In the genomic region with DNA sequence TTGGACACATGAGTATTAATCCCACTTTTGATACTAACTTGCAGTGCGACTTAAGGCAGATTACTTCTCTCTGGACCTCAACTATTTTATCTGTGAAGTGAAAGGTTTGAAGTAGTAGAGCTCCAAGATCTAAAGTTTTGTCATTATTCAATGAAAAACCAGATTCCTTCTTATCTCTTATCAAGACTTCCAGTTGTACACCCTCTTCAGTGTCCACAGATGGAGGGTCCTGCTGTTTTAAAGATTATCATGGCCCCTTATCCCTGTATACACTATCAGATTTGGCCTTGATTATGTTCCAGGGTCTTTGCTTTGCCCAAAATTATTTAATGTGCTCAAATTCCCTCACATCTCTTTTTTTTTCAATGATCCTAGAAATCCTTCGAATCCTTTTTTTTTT, we compare ENCODE assay signal across 11 cellular contexts. TPM values are rescaled to one million over a fixed set of nuclear protein-coding genes. Genes with fewer than 3 reads are reported as not detected.
A peak's percentile ranks its signal among the peaks of the same experiment; 100 is the strongest.
DNase-seq lines count a peak whose midpoint lies in the region; ATAC-seq, FAIRE-seq and TF ChIP-seq lines count a peak whose summit lies in the region.
"Had no signal": no experiment of that assay in that cellular context is flagged by ENCODE, and none has a peak within 500 bp of the region (broad histone marks: within the 10 kb centered on the region; RNA-seq: fewer than 3 reads in every experiment).

No MANE protein-coding gene starts in this region.

- no peaks in the 10 kb centered on the region for H3K79me1 ChIP-seq in H1 (ENCODE audit: low read depth, low read length)

- H3K36me3 ChIP-seq in BLaER1 treated with 17β-estradiol and CSF1 and Interleukin-3, amounts not matched to agents 10 nM and 100 nM = peaks cover 4 to 48% (median 32%) of the 10 kb centered on the region in 11 experiments; a peak in 20 of 22 replicates
- H3K36me3 ChIP-seq in MG63 (peaks cover 3% of the 10 kb centered on the region; the same call in 1 of the 2 replicates), H1 (ENCODE audit: control insufficient read depth in 2 of 4, insufficient read depth in 4 of 4, low read length in 3 of 4) (no peaks in the 10 kb centered on the region)

- H3K4me3 Mint-ChIP-seq in neural crest cell = peak overlapping the region; percentile 100
- no peak overlapping the region for H3K4me3 Mint-ChIP-seq in activated T-cell treated with anti-CD3 and anti-CD28 coated beads, Interleukin-2, amount 50 U/mL, for 4 hours

- POLR2A ChIA-PET in H1 (lab: Charles Lee; ENCODE audit: partially characterized antibody) = interaction anchor here (1.0 to 1.5 kb wide), 2 partner anchors 61 to 156 kb away, joined by 3 to 4 read pairs; no protein-coding TSS in a partner anchor

- no peak overlapping the region for H3K4ac ChIP-seq in H1 (replicated peaks; ENCODE audit: insufficient read length, low read depth, low read length)

- WGBS in H1 (ENCODE audit: extremely low coverage in 1 of 2, insufficient coverage in 1 of 2, insufficient read length in 1 of 2, insufficient replicate concordance in 2 of 2, low coverage in 1 of 2, low lambda C conversion rate in 2 of 2, missing lambda C conversion rate in 1 of 2), 2 experiments = 92% methylated on average over 2 of the region's 2 CpGs; no CpG with 5 or more reads in 1 of the 2 experiments

- no peak for ATAC-seq in HG02678 (IDR thresholded peaks at IDR 0.05; ENCODE audit: unreplicated experiment)
- ATAC-seq in activated T-cell treated with anti-CD3 and anti-CD28 coated beads, Interleukin-2, amount 50 U/mL, for 4 hours = no peak

- H3K27me3 ChIP-seq in BLaER1 treated with 17β-estradiol and CSF1 and Interleukin-3, amounts not matched to agents 10 nM and 100 nM = no peaks in the 10 kb centered on the region
- H3K27me3 ChIP-seq in MG63 (no peaks in the 10 kb centered on the region), H1 (replicated peaks in 1 of 4; ENCODE audit: control insufficient read depth in 3 of 4, extremely low read depth in 1 of 4, insufficient read depth in 3 of 4, low read length in 3 of 4) (no peaks in the 10 kb centered on the region)

- H3K27me3 Mint-ChIP-seq in neural crest cell (ENCODE audit: low read depth) = no peaks in the 10 kb centered on the region
- H3K27me3 Mint-ChIP-seq in activated T-cell treated with anti-CD3 and anti-CD28 coated beads, Interleukin-2, amount 50 U/mL, for 4 hours (ENCODE audit: low read depth) = no peaks in the 10 kb centered on the region

- no peak overlapping the region for H4K91ac ChIP-seq in H1 (replicated peaks; ENCODE audit: insufficient read length, low read length)

- TF ChIP-seq RAD21 in H1 (IDR thresholded peaks at IDR 0.05 in 1 of 2, conservative IDR thresholded peaks at IDR 0.05 in 1 of 2; ENCODE audit: low read depth in 2 of 2, low read length in 2 of 2) = no peak

- peaks cover 6 to 28% of the 10 kb centered on the region in 2 experiments; a peak in 3 of 4 replicates for H3K79me2 ChIP-seq in H1 (ENCODE audit: control insufficient read depth in 1 of 2, insufficient read depth in 2 of 2, low read length in 2 of 2)

- no peak overlapping the region for H3K23ac ChIP-seq in H1 (ENCODE audit: insufficient read length)

- no peak for TF ChIP-seq CTCF in H1 (IDR thresholded peaks at IDR 0.05; ENCODE audit: control extremely low read depth in 1 of 3, insufficient read depth in 1 of 3, low read depth in 1 of 3, low read length in 3 of 3)
- no peak for TF ChIP-seq CTCF in neural crest cell (conservative IDR thresholded peaks at IDR 0.05)

- H2BK20ac ChIP-seq in H1 (ENCODE audit: low read length) = no peak overlapping the region

- H3K27ac Mint-ChIP-seq in neural crest cell (ENCODE audit: unreplicated experiment) = peak overlapping the region; percentile 45

- H3K4me1 ChIP-seq in BLaER1 treated with 17β-estradiol and CSF1 and Interleukin-3, amounts not matched to agents 10 nM and 100 nM = peaks cover 36 to 46% (median 42%) of the 10 kb centered on the region in 10 experiments
- peaks cover 0 to 6% (median 3%) of the 10 kb centered on the region in 4 experiments; a peak in 5 of 7 replicates for H3K4me1 ChIP-seq in H1 (replicated peaks in 1 of 4; ENCODE audit: control insufficient read depth in 3 of 4, insufficient read depth in 4 of 4, low read length in 3 of 4)

- no peak for DNase-seq in MG63
- DNase-seq in H1 (ENCODE audit: low read depth in 1 of 2, low spot score in 2 of 2) = no peak
- DNase-seq in neural crest cell (ENCODE audit: low read depth, low spot score) = no peak
- no peak for DNase-seq in G401 (ENCODE audit: low spot score)
- DNase-seq in NCI-H1417 treated with DMSO at 0.1 percent for 48 hours (lab: John Stamatoyannopoulos, UW) = no peak
- no peak for DNase-seq in activated T-cell treated with anti-CD3 and anti-CD28 coated beads, Interleukin-2, amount 50 U/mL, for 4 hours
- DNase-seq: EL, KBM-7 had no signal

- H4K8ac ChIP-seq in H1 (ENCODE audit: extremely low read depth, insufficient read depth, low read length) = no peak overlapping the region

- H3K9me3 ChIP-seq in BLaER1 treated with 17β-estradiol and CSF1 and Interleukin-3, amounts not matched to agents 10 nM and 100 nM (replicated peaks in 1 of 11) = no peaks in the 10 kb centered on the region
- no peaks in the 10 kb centered on the region for H3K9me3 ChIP-seq in MG63
- no peaks in the 10 kb centered on the region for H3K9me3 ChIP-seq in H1 (ENCODE audit: insufficient read depth in 2 of 2, low read depth in 1 of 2, low read length in 1 of 2)

- peak overlapping the region in 7 of 11 experiments; percentile 81 to 90 (median 87); a peak in 9 of 22 replicates for H3K27ac ChIP-seq in BLaER1 treated with 17β-estradiol and CSF1 and Interleukin-3, amounts not matched to agents 10 nM and 100 nM
- H3K27ac ChIP-seq in H1 (ENCODE audit: low read depth, low read length) = no peak overlapping the region

- H3K4me1 Mint-ChIP-seq in neural crest cell = peaks cover 26% of the 10 kb centered on the region
- H3K4me1 Mint-ChIP-seq in activated T-cell treated with anti-CD3 and anti-CD28 coated beads, Interleukin-2, amount 50 U/mL, for 4 hours (ENCODE audit: low read depth) = peaks cover 36% of the 10 kb centered on the region

- no peak for TF ChIP-seq EP300 in H1 (IDR thresholded peaks at IDR 0.05; ENCODE audit: borderline replicate concordance in 1 of 2, low read depth in 2 of 2, low read length in 2 of 2)

- TF ChIP-seq POLR2A in H1 (IDR thresholded peaks at IDR 0.05; ENCODE audit: control extremely low read depth in 1 of 2, low read depth in 2 of 2, low read length in 2 of 2) = no peak

- peaks cover 7% of the 10 kb centered on the region for H3K23me2 ChIP-seq in H1 (ENCODE audit: low read depth, low read length)

- peak overlapping the region; percentile 87 to 99 (median 96) for H3K4me3 ChIP-seq in BLaER1 treated with 17β-estradiol and CSF1 and Interleukin-3, amounts not matched to agents 10 nM and 100 nM
- H3K4me3 ChIP-seq in MG63 = peak overlapping the region; percentile 87
- peak overlapping the region; percentile 79 to 86 (median 82); a peak in 7 of 8 replicates for H3K4me3 ChIP-seq in H1 (ENCODE audit: extremely low read depth in 1 of 4, insufficient read depth in 2 of 4, low read depth in 3 of 4, low read length in 4 of 4)

- H2AFZ ChIP-seq in H1 (ENCODE audit: low read length) = no peak overlapping the region

- H3K56ac ChIP-seq in H1 (replicated peaks; ENCODE audit: insufficient read length, low read depth, low read length) = no peak overlapping the region

- H3K18ac ChIP-seq in H1 (ENCODE audit: extremely low read depth, low read length) = no peak overlapping the region

- no peak overlapping the region for H2AK5ac ChIP-seq in H1 (ENCODE audit: low read depth, low read length)

- FAIRE-seq in H1 (lab: Jason Lieb, UNC) = no peak

- no peaks in the 10 kb centered on the region for H3K9me3 Mint-ChIP-seq in neural crest cell
- no peaks in the 10 kb centered on the region for H3K9me3 Mint-ChIP-seq in activated T-cell treated with anti-CD3 and anti-CD28 coated beads, Interleukin-2, amount 50 U/mL, for 4 hours

- no peak overlapping the region for H2BK12ac ChIP-seq in H1 (ENCODE audit: low read depth, low read length)

- peak overlapping the region; percentile 80 to 93 (median 90) for H3K4me2 ChIP-seq in BLaER1 treated with 17β-estradiol and CSF1 and Interleukin-3, amounts not matched to agents 10 nM and 100 nM
- H3K4me2 ChIP-seq in H1 (ENCODE audit: insufficient read depth in 1 of 2, low read depth in 2 of 2, low read length in 2 of 2) = peak overlapping the region; percentile 87 to 90

- peak overlapping the region; percentile 90 to 96 (median 93) for H3K9ac ChIP-seq in BLaER1 treated with 17β-estradiol and CSF1 and Interleukin-3, amounts not matched to agents 10 nM and 100 nM
- H3K9ac ChIP-seq in H1 (replicated peaks in 1 of 4; ENCODE audit: extremely low read depth in 1 of 4, low read depth in 3 of 4, low read length in 3 of 4) = 0 out of 7 replicates have a peak overlapping the region, but pooled peaks of 1 of the 4 experiments have one; percentile 56

- H4K5ac ChIP-seq in H1 (ENCODE audit: insufficient read length, low read depth, low read length) = no peak overlapping the region

- in situ Hi-C loops in G401 (cut with HindIII; ENCODE audit: low sequenced_read_pairs) = no loop called here

- no peak overlapping the region for H2BK15ac ChIP-seq in H1 (ENCODE audit: low read length)

- no peak overlapping the region for H2BK120ac ChIP-seq in H1 (replicated peaks; ENCODE audit: low read depth, low read length)

- no peak overlapping the region for H2BK5ac ChIP-seq in H1 (ENCODE audit: low read depth, low read length)

- no peak overlapping the region for H3K14ac ChIP-seq in H1 (ENCODE audit: insufficient read length)

- CTCF ChIA-PET in H1 (lab: Charles Lee; ENCODE audit: partially characterized antibody) = interaction anchor here (4.6 kb wide), 1 partner anchor 10 kb away, joined by 26 read pairs; no protein-coding TSS in a partner anchor

- peaks cover 8 to 59% (median 25%) of the 10 kb centered on the region in 11 experiments; a peak in 19 of 22 replicates for H4K20me1 ChIP-seq in BLaER1 treated with 17β-estradiol and CSF1 and Interleukin-3, amounts not matched to agents 10 nM and 100 nM
- H4K20me1 ChIP-seq in H1 (replicated peaks in 1 of 2; ENCODE audit: control insufficient read depth in 1 of 2, insufficient read depth in 2 of 2, low read length in 2 of 2) = peaks cover 0 to 4% of the 10 kb centered on the region in 2 experiments

- peaks cover 3% of the 10 kb centered on the region for H3K36me3 Mint-ChIP-seq in neural crest cell (ENCODE audit: low read depth)
- H3K36me3 Mint-ChIP-seq in activated T-cell treated with anti-CD3 and anti-CD28 coated beads, Interleukin-2, amount 50 U/mL, for 4 hours (ENCODE audit: insufficient read depth) = peaks cover 15% of the 10 kb centered on the region

RNA-seq across cellular contexts. Expression of a gene that starts 1.1 kb away (rescaled TPM):
- total RNA-seq in MG63 (2014; rRNA removed; shearing (Covaris generic); ENCODE audit: low replicate concordance) = 1.3 and 2.0 TPM in 2 replicates
- 6.9 and 7.1 TPM in 2 replicates for total RNA-seq in H1 (2021; fragmentation: NEBNext Ultra II Directional; extraction: Animal tissue kit (Norgen Biotek cat#: 25700))
- 2.1 and 3.2 TPM in 2 replicates for polyA plus RNA-seq in H1 (2011; rRNA removed)
- polyA plus RNA-seq in H1 (2011; cell fraction: cytosol; rRNA removed) = 4.0 TPM
- polyA plus RNA-seq in H1 (2011; cell fraction: nucleus; rRNA removed) = 1.5 TPM
- 2.5 to 6.3 TPM (median 3.1 TPM) in 4 replicates for polyA plus RNA-seq in H1 (2012, experiment 1 of 2)
- 0.60 TPM for polyA plus RNA-seq in H1 (2012, experiment 2 of 2)
- polyA plus RNA-seq in H1 (2013, experiment 1 of 2) = 2.6 TPM
- polyA plus RNA-seq in H1 (2013, experiment 2 of 2) = 2.3 TPM
- 2.2 and 3.3 TPM in 2 replicates for polyA minus RNA-seq in H1 (2011; rRNA and poly(A)+ RNA removed)
- polyA minus RNA-seq in H1 (2011; cell fraction: cytosol; rRNA and poly(A)+ RNA removed) = 2.5 TPM
- polyA minus RNA-seq in H1 (2011; cell fraction: nucleus; rRNA and poly(A)+ RNA removed) = 3.0 TPM
- 9.7 and 13.6 TPM in 2 replicates for total RNA-seq in neural crest cell
- 4.7 and 9.2 TPM in 2 replicates for total RNA-seq in G401 (2014; rRNA removed; shearing (Covaris generic))
- total RNA-seq in activated T-cell treated with anti-CD3 and anti-CD28 coated beads, Interleukin-2, amount 50 U/mL, for 4 hours = 1 to 10 TPM; 4.5 to 7.9 (median 5.0) TPM

RNA-seq across cellular contexts. Expression of a gene that starts 1.3 kb away (rescaled TPM):
- 32.4 and 37.3 TPM in 2 replicates for total RNA-seq in MG63 (2014; rRNA removed; shearing (Covaris generic); ENCODE audit: low replicate concordance)
- 58.4 and 60.4 TPM in 2 replicates for total RNA-seq in H1 (2021; fragmentation: NEBNext Ultra II Directional; extraction: Animal tissue kit (Norgen Biotek cat#: 25700))
- 87.5 and 90.7 TPM in 2 replicates for polyA plus RNA-seq in H1 (2011; rRNA removed)
- 70.9 TPM for polyA plus RNA-seq in H1 (2011; cell fraction: cytosol; rRNA removed)
- polyA plus RNA-seq in H1 (2011; cell fraction: nucleus; rRNA removed) = 228 TPM
- polyA plus RNA-seq in H1 (2012, experiment 1 of 2) = 35.4 to 52.4 TPM (median 51.1 TPM) in 4 replicates
- polyA plus RNA-seq in H1 (2012, experiment 2 of 2) = 37.1 TPM
- polyA plus RNA-seq in H1 (2013, experiment 1 of 2) = 108 TPM
- 90.7 TPM for polyA plus RNA-seq in H1 (2013, experiment 2 of 2)
- polyA minus RNA-seq in H1 (2011; rRNA and poly(A)+ RNA removed) = 56.4 and 57.1 TPM in 2 replicates
- 30.7 TPM for polyA minus RNA-seq in H1 (2011; cell fraction: cytosol; rRNA and poly(A)+ RNA removed)
- polyA minus RNA-seq in H1 (2011; cell fraction: nucleus; rRNA and poly(A)+ RNA removed) = 51.6 TPM
- 77.2 and 88.6 TPM in 2 replicates for total RNA-seq in neural crest cell
- 27.2 and 32.5 TPM in 2 replicates for total RNA-seq in G401 (2014; rRNA removed; shearing (Covaris generic))
- 10 to 100 TPM; 40.4 to 44.7 (median 41.6) TPM for total RNA-seq in activated T-cell treated with anti-CD3 and anti-CD28 coated beads, Interleukin-2, amount 50 U/mL, for 4 hours

RNA-seq across cellular contexts. Expression of a gene that starts 16.6 kb away (rescaled TPM):
- 0.16 and 0.42 TPM in 2 replicates for total RNA-seq in MG63 (2014; rRNA removed; shearing (Covaris generic); ENCODE audit: low replicate concordance)
- total RNA-seq in H1 (2021; fragmentation: NEBNext Ultra II Directional; extraction: Animal tissue kit (Norgen Biotek cat#: 25700)) = 0.35 and 0.61 TPM in 2 replicates
- polyA plus RNA-seq in H1 (2011; rRNA removed) = 0.14 TPM in 2 replicates
- polyA plus RNA-seq in H1 (2011; cell fraction: cytosol; rRNA removed) = 0.19 TPM
- polyA plus RNA-seq in H1 (2011; cell fraction: nucleus; rRNA removed) = 0.29 TPM
- 0.10 to 0.39 TPM (median 0.20 TPM) in 4 replicates for polyA plus RNA-seq in H1 (2012, experiment 1 of 2)
- polyA plus RNA-seq in H1 (2012, experiment 2 of 2) = 0.08 TPM
- polyA plus RNA-seq in H1 (2013, experiment 1 of 2) = 0.12 TPM
- polyA plus RNA-seq in H1 (2013, experiment 2 of 2) = 0.13 TPM
- polyA minus RNA-seq in H1 (2011; rRNA and poly(A)+ RNA removed) = 0.22 and 0.24 TPM in 2 replicates
- polyA minus RNA-seq in H1 (2011; cell fraction: cytosol; rRNA and poly(A)+ RNA removed) = not detected
- 0.20 TPM for polyA minus RNA-seq in H1 (2011; cell fraction: nucleus; rRNA and poly(A)+ RNA removed)
- total RNA-seq in neural crest cell = 0.70 and 0.91 TPM in 2 replicates
- total RNA-seq in G401 (2014; rRNA removed; shearing (Covaris generic)) = 0.80 TPM in 1 of 2 replicates, not detected in the other
- under 1 TPM in 2 of 3 donors, not detected in 1; 0.10 to 0.24 TPM for total RNA-seq in activated T-cell treated with anti-CD3 and anti-CD28 coated beads, Interleukin-2, amount 50 U/mL, for 4 hours
- total RNA-seq: renal cortical epithelial cell had no signal

RNA-seq across cellular contexts. Expression of a gene that starts 28.1 kb away (rescaled TPM):
- 0.99 TPM in 1 of 2 replicates, not detected in the other for total RNA-seq in MG63 (2014; rRNA removed; shearing (Covaris generic); ENCODE audit: low replicate concordance)
- total RNA-seq in H1 (2021; fragmentation: NEBNext Ultra II Directional; extraction: Animal tissue kit (Norgen Biotek cat#: 25700)) = 9.7 and 12.1 TPM in 2 replicates
- 17.2 and 27.8 TPM in 2 replicates for polyA plus RNA-seq in H1 (2011; rRNA removed)
- 19.5 TPM for polyA plus RNA-seq in H1 (2011; cell fraction: cytosol; rRNA removed)
- 22.5 TPM for polyA plus RNA-seq in H1 (2011; cell fraction: nucleus; rRNA removed)
- polyA plus RNA-seq in H1 (2012, experiment 1 of 2) = 8.1 to 15.1 TPM (median 13.1 TPM) in 4 replicates
- polyA plus RNA-seq in H1 (2012, experiment 2 of 2) = 11.9 TPM
- 10.3 TPM for polyA plus RNA-seq in H1 (2013, experiment 1 of 2)
- 11.9 TPM for polyA plus RNA-seq in H1 (2013, experiment 2 of 2)
- polyA minus RNA-seq in H1 (2011; rRNA and poly(A)+ RNA removed) = 11.2 and 12.8 TPM in 2 replicates
- 9.9 TPM for polyA minus RNA-seq in H1 (2011; cell fraction: cytosol; rRNA and poly(A)+ RNA removed)
- 10.9 TPM for polyA minus RNA-seq in H1 (2011; cell fraction: nucleus; rRNA and poly(A)+ RNA removed)
- total RNA-seq in neural crest cell = 0.14 and 0.19 TPM in 2 replicates
- 0.03 TPM in 1 of 2 replicates, not detected in the other for total RNA-seq in G401 (2014; rRNA removed; shearing (Covaris generic))
- not detected for total RNA-seq in activated T-cell treated with anti-CD3 and anti-CD28 coated beads, Interleukin-2, amount 50 U/mL, for 4 hours

RNA-seq across cellular contexts. Expression of a gene that starts 48.8 kb away (rescaled TPM):
- 10.3 and 15.3 TPM in 2 replicates for total RNA-seq in MG63 (2014; rRNA removed; shearing (Covaris generic); ENCODE audit: low replicate concordance)
- total RNA-seq in H1 (2021; fragmentation: NEBNext Ultra II Directional; extraction: Animal tissue kit (Norgen Biotek cat#: 25700)) = 3.9 and 5.0 TPM in 2 replicates
- polyA plus RNA-seq in H1 (2011; rRNA removed) = 2.2 and 2.5 TPM in 2 replicates
- polyA plus RNA-seq in H1 (2011; cell fraction: cytosol; rRNA removed) = 3.5 TPM
- polyA plus RNA-seq in H1 (2011; cell fraction: nucleus; rRNA removed) = 3.7 TPM
- polyA plus RNA-seq in H1 (2012, experiment 1 of 2) = 2.8 to 3.2 TPM (median 2.9 TPM) in 4 replicates
- 0.51 TPM for polyA plus RNA-seq in H1 (2012, experiment 2 of 2)
- polyA plus RNA-seq in H1 (2013, experiment 1 of 2) = 2.6 TPM
- polyA plus RNA-seq in H1 (2013, experiment 2 of 2) = 2.6 TPM
- polyA minus RNA-seq in H1 (2011; rRNA and poly(A)+ RNA removed) = 2.4 and 3.5 TPM in 2 replicates
- 2.6 TPM for polyA minus RNA-seq in H1 (2011; cell fraction: cytosol; rRNA and poly(A)+ RNA removed)
- polyA minus RNA-seq in H1 (2011; cell fraction: nucleus; rRNA and poly(A)+ RNA removed) = 3.4 TPM
- 7.1 and 8.8 TPM in 2 replicates for total RNA-seq in neural crest cell
- 5.3 and 8.1 TPM in 2 replicates for total RNA-seq in G401 (2014; rRNA removed; shearing (Covaris generic))
- 1 to 10 TPM; 1.8 to 2.4 (median 2.1) TPM for total RNA-seq in activated T-cell treated with anti-CD3 and anti-CD28 coated beads, Interleukin-2, amount 50 U/mL, for 4 hours
